Comparison of ENCODE assay signal across 8 cellular contexts in the genomic region with DNA sequence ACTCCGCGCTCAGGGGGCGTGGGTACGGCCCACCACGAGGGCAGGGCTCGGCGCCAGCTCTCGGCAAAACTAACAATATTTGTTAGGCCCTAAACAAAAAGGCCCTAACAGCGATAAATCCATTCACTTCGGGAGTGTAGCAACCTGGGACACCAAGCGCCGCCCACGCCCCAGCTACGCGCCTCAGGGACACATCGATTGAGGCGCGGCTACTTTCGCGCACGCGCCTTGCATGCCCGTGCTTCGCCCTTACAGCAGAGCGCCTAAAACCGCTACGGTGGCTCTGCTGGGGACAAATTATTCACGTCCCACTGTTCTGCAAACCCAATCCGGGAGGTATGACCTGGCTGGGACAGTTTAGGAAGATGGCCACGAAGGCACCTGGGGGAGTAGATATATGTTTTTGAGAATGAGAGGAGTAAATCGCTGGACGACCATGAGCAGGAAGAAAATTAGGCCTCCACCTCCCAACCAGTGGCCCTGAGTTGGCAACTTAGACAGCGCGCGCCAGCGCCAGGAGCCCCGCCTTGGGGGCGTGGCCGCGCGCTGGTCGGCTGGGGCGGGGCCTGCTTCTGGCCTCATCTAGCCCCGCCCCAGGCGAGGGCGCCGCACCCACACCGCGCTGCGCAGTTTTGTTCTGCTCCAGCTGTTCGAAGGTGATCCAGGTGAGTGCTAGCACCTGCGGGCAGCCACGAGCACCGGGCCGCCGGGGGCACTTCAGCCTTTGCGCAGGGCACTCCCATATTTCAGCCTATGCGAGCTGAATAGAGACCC. TPM values are rescaled to one million over a fixed set of nuclear protein-coding genes. Genes with fewer than 3 reads are reported as not detected.
DNase-seq lines count a peak whose midpoint lies in the region; ATAC-seq lines count a peak whose summit lies in the region.

A gene (plus strand): TSS at position 606 of the 774 bp plus-strand sequence. CDS start 18,614 bp downstream, outside the sequence.

- peaks cover 23% of the 10 kb centered on the region for H3K27me3 Mint-ChIP-seq in CD4-positive, CD25-positive, alpha-beta regulatory T cell

- no peaks in the 10 kb centered on the region for H3K9me3 ChIP-seq in CD4-positive, CD25-positive, alpha-beta regulatory T cell (ENCODE audit: control insufficient read depth in 2 of 2, low read length in 2 of 2)

- no peaks in the 10 kb centered on the region for H3K9me3 Mint-ChIP-seq in CD4-positive, CD25-positive, alpha-beta regulatory T cell

- H3K27ac ChIP-seq in CD4-positive, CD25-positive, alpha-beta regulatory T cell (ENCODE audit: insufficient read depth, low read length, poor library complexity, severe bottlenecking): peak within 1 kb of the TSS; percentile 88

- peaks cover 29% of the 10 kb centered on the region for H3K4me1 ChIP-seq in CD4-positive, CD25-positive, alpha-beta regulatory T cell (ENCODE audit: control insufficient read depth, insufficient read depth, low read length, poor library complexity, severe bottlenecking)

- peak within 1 kb of the TSS; percentile 92 for H3K4me3 ChIP-seq in CD4-positive, CD25-positive, alpha-beta regulatory T cell (ENCODE audit: low read depth, low read length)

- no peak within 1 kb of the TSS for H3K4me3 Mint-ChIP-seq in CD4-positive, CD25-positive, alpha-beta regulatory T cell

- H3K36me3 ChIP-seq in CD4-positive, CD25-positive, alpha-beta regulatory T cell (ENCODE audit: control insufficient read depth, insufficient read depth, low read length): no peaks in the 10 kb centered on the region

- peak; percentile 88 to 96 (median 92) for DNase-seq in CD4-positive, CD25-positive, alpha-beta regulatory T cell
- DNase-seq in NCI-H774 (lab: John Stamatoyannopoulos, UW): peak; percentile 96
- peak; percentile 90 to 92 for DNase-seq in activated CD4-positive, alpha-beta T cell treated with anti-CD3 and anti-CD28 coated beads, Interleukin-2, amount 50 U/mL, for 4 hours
- peak; percentile 96 for DNase-seq in dermis blood vessel endothelial cell
- peak; percentile 97 for DNase-seq in left lobe of liver (ENCODE audit: low spot score)
- DNase-seq in stimulated activated CD4-positive, alpha-beta T cell treated with anti-CD3 and anti-CD28 coated beads, Interleukin-2, amount 100 ng/mL, for 4 hours (ENCODE audit: low read depth): peak; percentile 92

- peak within 1 kb of the TSS in 2 of 3 donors; percentile 72 to 79 for H3K27ac Mint-ChIP-seq in CD4-positive, CD25-positive, alpha-beta regulatory T cell

- H3K36me3 Mint-ChIP-seq in CD4-positive, CD25-positive, alpha-beta regulatory T cell: peaks cover 7% of the 10 kb centered on the region

- peaks cover 7 to 26% (median 12%) of the 10 kb centered on the region in 4 donors for H3K4me1 Mint-ChIP-seq in CD4-positive, CD25-positive, alpha-beta regulatory T cell

- peaks cover 2% of the 10 kb centered on the region for H3K27me3 ChIP-seq in CD4-positive, CD25-positive, alpha-beta regulatory T cell (ENCODE audit: control insufficient read depth, insufficient read depth, low read length)

- peak; percentile 95 to 96 for ATAC-seq in CD4-positive, CD25-positive, alpha-beta regulatory T cell (ENCODE audit: low read depth in 2 of 2)
- ATAC-seq in GM19438 (IDR thresholded peaks at IDR 0.05; ENCODE audit: low read depth, unreplicated experiment) (peak; percentile 75), HG03571 (IDR thresholded peaks at IDR 0.05; ENCODE audit: unreplicated experiment) (peak; percentile 76), left lobe of liver (peak; percentile 95)

RNA-seq across cellular contexts. Expression of the gene that starts here (rescaled TPM):
- total RNA-seq in CD4-positive, CD25-positive, alpha-beta regulatory T cell: 37.1 TPM
- 100 to 1,000 TPM; 133 to 190 (median 149) TPM for polyA plus RNA-seq in CD4-positive, CD25-positive, alpha-beta regulatory T cell
- total RNA-seq in dermis blood vessel endothelial cell (103 and 166 TPM in 2 replicates), left lobe of liver (79.8 TPM)

Comparison
In these comparisons a context has a peak if more than half of its experiments do, and no peak if none do; other contexts are left out.
1. Peak in every context shown above with its lines: DNase-seq, ATAC-seq, H3K4me3 ChIP-seq and H3K27ac ChIP-seq.